ENCODE assay signal across 11 cellular contexts in the genomic region with DNA sequence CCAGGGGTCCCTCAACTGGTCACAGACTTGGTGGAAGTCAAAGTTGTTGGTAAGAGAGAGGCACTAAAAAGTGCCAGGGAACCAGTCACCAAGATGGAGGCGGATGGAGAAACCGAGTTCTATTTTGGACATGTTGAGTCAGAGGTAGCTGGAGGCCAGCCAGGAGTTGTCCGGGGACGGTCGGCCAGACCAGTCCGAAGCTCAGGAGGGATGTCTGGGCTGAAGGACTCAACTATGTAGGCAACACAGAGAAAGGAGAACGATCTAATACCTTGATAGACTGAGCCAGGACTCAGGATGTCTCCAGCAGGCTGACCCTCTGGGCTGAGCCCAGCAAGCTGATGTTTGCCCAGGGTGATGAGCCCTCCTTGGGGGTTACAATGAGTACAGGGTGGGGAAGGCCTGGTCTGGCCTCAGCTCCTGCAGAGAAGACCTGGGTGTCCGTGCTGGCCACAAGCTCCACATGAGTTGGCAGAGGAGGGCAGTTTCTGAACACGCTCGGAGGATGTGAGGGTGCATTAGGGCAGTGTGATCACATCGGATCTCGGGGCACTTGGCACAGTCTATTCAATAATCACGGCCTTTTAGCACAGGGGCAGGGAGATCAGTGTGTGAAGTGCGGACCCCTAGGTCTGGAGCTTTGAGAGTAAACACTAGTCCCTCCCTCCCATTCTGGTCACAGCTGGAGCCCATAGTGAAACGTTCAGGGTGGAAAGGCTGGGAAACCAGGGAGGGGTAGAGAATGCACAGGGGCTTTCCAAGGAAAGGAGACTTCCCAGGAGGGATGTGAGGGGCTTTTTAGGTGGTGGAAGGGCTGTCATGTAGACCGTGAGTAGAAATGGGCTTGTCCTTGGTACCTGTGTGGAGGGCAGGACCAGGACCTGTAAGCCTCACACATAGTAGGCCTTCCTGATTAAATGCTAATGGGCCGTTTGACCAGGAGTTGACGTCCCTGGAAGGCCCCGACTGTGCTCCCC.
A peak's percentile ranks its signal among the peaks of the same experiment; 100 is the strongest.
DNase-seq lines count a peak whose midpoint lies in the region; TF ChIP-seq lines count a peak whose summit lies in the region.
"Had no signal": no experiment of that assay in that cellular context is flagged by ENCODE, and none has a peak within 500 bp of the region (broad histone marks: within the 10 kb centered on the region; RNA-seq: fewer than 3 reads in every experiment).

No MANE protein-coding gene starts in this region.

- TF ChIP-seq CTCF in glutamatergic neuron (IDR thresholded peaks at IDR 0.05; ENCODE audit: partially characterized antibody, unreplicated experiment), result no peak

- H3K4me1 Mint-ChIP-seq in glutamatergic neuron (ENCODE audit: low read depth, unreplicated experiment), result peaks cover 11% of the 10 kb centered on the region

- H3K36me3 ChIP-seq in H7 (replicated peaks; ENCODE audit: control insufficient read depth, insufficient read depth, low read length), result no peaks in the 10 kb centered on the region

- no peaks in the 10 kb centered on the region for H3K27me3 ChIP-seq in H7 (ENCODE audit: control insufficient read depth, insufficient read depth, low read length)
- H3K27me3 ChIP-seq: esophagus muscularis mucosa had no signal

- H3K9me3 Mint-ChIP-seq in glutamatergic neuron (ENCODE audit: unreplicated experiment), result peaks cover 8% of the 10 kb centered on the region

- no peaks in the 10 kb centered on the region for H3K36me3 Mint-ChIP-seq in glutamatergic neuron (ENCODE audit: unreplicated experiment)

- peak overlapping the region; percentile 12 for H3K27ac ChIP-seq in angular gyrus (ENCODE audit: low read depth, low read length)

- no peak overlapping the region for H3K4me3 Mint-ChIP-seq in glutamatergic neuron (ENCODE audit: unreplicated experiment)

- H3K27me3 Mint-ChIP-seq in glutamatergic neuron (ENCODE audit: unreplicated experiment), result peaks cover 7% of the 10 kb centered on the region

- peak overlapping the region; percentile 33 for H3K27ac Mint-ChIP-seq in glutamatergic neuron (ENCODE audit: unreplicated experiment)

- DNase-seq in H7 (peak; percentile 75), glutamatergic neuron (no peak), skeletal muscle cell (ENCODE audit: low read depth) (peak; percentile 34), LoVo (ENCODE audit: low spot score) (no peak), T-helper 1 cell (no peak), NCI-H526 (lab: John Stamatoyannopoulos, UW) (no peak)
- DNase-seq in activated CD4-positive, alpha-beta T cell treated with anti-CD3 and anti-CD28 coated beads for 1 hour, result no peak
- DNase-seq: activated gamma-delta T cell had no signal

- H3K4me3 ChIP-seq in H7 (ENCODE audit: insufficient read depth, low read depth, low read length), result no peak overlapping the region
- no peak overlapping the region for H3K4me3 ChIP-seq in skeletal muscle cell (ENCODE audit: low read depth, low read length)
- H3K4me3 ChIP-seq: esophagus muscularis mucosa, mucosa of descending colon had no signal

Comparison
In these comparisons a context has a peak if more than half of its experiments do, and no peak if none do; other contexts are left out.
1. DNase-seq: peak in H7 (single experiment) and skeletal muscle cell (single experiment); none in glutamatergic neuron (single experiment), LoVo (single experiment), activated CD4-positive, alpha-beta T cell treated with anti-CD3 and anti-CD28 coated beads for 1 hour (single experiment), T-helper 1 cell (0 of 5) and NCI-H526 (0 of 2).